In genomic region chr19:38250821-38251563, GRCh38 we compare ENCODE assay signal across 9 cellular contexts. TPM values are rescaled to one million over a fixed set of nuclear protein-coding genes. Genes with fewer than 3 reads are reported as not detected.
DNase-seq lines count a peak whose midpoint lies in the region; TF ChIP-seq lines count a peak whose summit lies in the region.
"Had no signal": no experiment of that assay in that cellular context is flagged by ENCODE, and none has a peak within 500 bp of the region (broad histone marks: within the 10 kb centered on the region; RNA-seq: fewer than 3 reads in every experiment).

No MANE protein-coding gene starts in this region.

- H3K4me1 ChIP-seq in neural progenitor cell = peaks cover 28% of the 10 kb centered on the region

- no peak for DNase-seq in activated CD4-positive, alpha-beta T cell treated with anti-CD3 and anti-CD28 coated beads, Interleukin-2, amount 10 ng/mL, durations not matched to agents 24 days and 14 days
- no peak for DNase-seq in activated CD4-positive, alpha-beta T cell treated with anti-CD3 and anti-CD28 coated beads, Interleukin-2, amount 10 ng/mL, durations not matched to agents 7 days and 5 days
- DNase-seq in glutamatergic neuron (peak; percentile 88), neural progenitor cell (ENCODE audit: low spot score) (no peak), NCI-H526 treated with DMSO at 0.1 percent for 48 hours (lab: John Stamatoyannopoulos, UW) (no peak)
- DNase-seq in effector CD8-positive, alpha-beta T cell (lab: John Stamatoyannopoulos, UW) = no peak
- DNase-seq in stimulated activated naive CD4-positive, alpha-beta T cell (lab: John Stamatoyannopoulos, UW) = no peak
- DNase-seq in stimulated activated CD4-positive, alpha-beta T cell treated with anti-CD3 and anti-CD28 coated beads, Interleukin-12 subunit alpha, Interleukin-12 subunit beta, amount 100 ng/mL, for 4 hours = no peak

- CTCF ChIA-PET in activated CD4-positive, alpha-beta T cell treated with anti-CD3 and anti-CD28 coated beads, Interleukin-2, amount 10 ng/mL, durations not matched to agents 7 days and 5 days (lab: Charles Lee) = interaction anchor here (0.9 to 1.4 kb wide), 3 partner anchors 16 to 136 kb away, joined by 3 to 8 read pairs (median 3); partner anchors contain the start of gene GGN

- H2AFZ ChIP-seq in neural progenitor cell (replicated peaks) = peak overlapping the region; percentile 85

- H3K4me3 Mint-ChIP-seq in activated CD4-positive, alpha-beta T cell treated with anti-CD3 and anti-CD28 coated beads, Interleukin-2, amount 10 ng/mL, durations not matched to agents 24 days and 14 days = peak overlapping the region; percentile 58
- no peak overlapping the region for H3K4me3 Mint-ChIP-seq in activated CD4-positive, alpha-beta T cell treated with anti-CD3 and anti-CD28 coated beads, Interleukin-2, amount 10 ng/mL, durations not matched to agents 7 days and 5 days
- peak overlapping the region; percentile 87 for H3K4me3 Mint-ChIP-seq in glutamatergic neuron (ENCODE audit: unreplicated experiment)
- peak overlapping the region; percentile 57 for H3K4me3 Mint-ChIP-seq in neural progenitor cell

- H3K4me3 ChIP-seq in neural progenitor cell = peak overlapping the region; percentile 13

- no peak overlapping the region for H3K9ac ChIP-seq in neural progenitor cell

- H3K36me3 ChIP-seq in neural progenitor cell = no peaks in the 10 kb centered on the region

- H3K27me3 ChIP-seq in neural progenitor cell = peaks cover 5% of the 10 kb centered on the region

- no peaks in the 10 kb centered on the region for H4K20me1 ChIP-seq in neural progenitor cell (ENCODE audit: low read depth)

- no peak overlapping the region for H3K27ac Mint-ChIP-seq in activated CD4-positive, alpha-beta T cell treated with anti-CD3 and anti-CD28 coated beads, Interleukin-2, amount 10 ng/mL, durations not matched to agents 24 days and 14 days
- no peak overlapping the region for H3K27ac Mint-ChIP-seq in activated CD4-positive, alpha-beta T cell treated with anti-CD3 and anti-CD28 coated beads, Interleukin-2, amount 10 ng/mL, durations not matched to agents 7 days and 5 days
- H3K27ac Mint-ChIP-seq in glutamatergic neuron (ENCODE audit: unreplicated experiment) = peak overlapping the region; percentile 100
- peak overlapping the region; percentile 18 for H3K27ac Mint-ChIP-seq in neural progenitor cell

- TF ChIP-seq CTCF in glutamatergic neuron (IDR thresholded peaks at IDR 0.05; ENCODE audit: partially characterized antibody, unreplicated experiment) = no peak
- no peak for TF ChIP-seq CTCF in neural progenitor cell (IDR thresholded peaks at IDR 0.05)

- H3K27me3 Mint-ChIP-seq in activated CD4-positive, alpha-beta T cell treated with anti-CD3 and anti-CD28 coated beads, Interleukin-2, amount 10 ng/mL, durations not matched to agents 24 days and 14 days = peaks cover 7% of the 10 kb centered on the region
- peaks cover 13% of the 10 kb centered on the region for H3K27me3 Mint-ChIP-seq in activated CD4-positive, alpha-beta T cell treated with anti-CD3 and anti-CD28 coated beads, Interleukin-2, amount 10 ng/mL, durations not matched to agents 7 days and 5 days
- H3K27me3 Mint-ChIP-seq in glutamatergic neuron (ENCODE audit: unreplicated experiment) (peaks cover 43% of the 10 kb centered on the region), neural progenitor cell (ENCODE audit: insufficient read depth, low read depth) (peaks cover 14% of the 10 kb centered on the region)

- POLR2A ChIA-PET in activated CD4-positive, alpha-beta T cell treated with anti-CD3 and anti-CD28 coated beads, Interleukin-2, amount 10 ng/mL, durations not matched to agents 7 days and 5 days (lab: Charles Lee) = no interaction called here

- H3K36me3 Mint-ChIP-seq in activated CD4-positive, alpha-beta T cell treated with anti-CD3 and anti-CD28 coated beads, Interleukin-2, amount 10 ng/mL, durations not matched to agents 24 days and 14 days (ENCODE audit: low read depth) = peaks cover 6% of the 10 kb centered on the region
- no peaks in the 10 kb centered on the region for H3K36me3 Mint-ChIP-seq in activated CD4-positive, alpha-beta T cell treated with anti-CD3 and anti-CD28 coated beads, Interleukin-2, amount 10 ng/mL, durations not matched to agents 7 days and 5 days (ENCODE audit: low read depth)
- H3K36me3 Mint-ChIP-seq in glutamatergic neuron (ENCODE audit: unreplicated experiment) (no peaks in the 10 kb centered on the region), neural progenitor cell (no peaks in the 10 kb centered on the region)

- H3K27ac ChIP-seq in neural progenitor cell = no peak overlapping the region

- intact Hi-C loops in activated CD4-positive, alpha-beta T cell treated with anti-CD3 and anti-CD28 coated beads, Interleukin-2, amount 10 ng/mL, durations not matched to agents 24 days and 14 days (cut with micrococcal nuclease) = no loop called here

- H3K9me3 ChIP-seq in neural progenitor cell (ENCODE audit: low read depth) = no peaks in the 10 kb centered on the region

- peaks cover 39% of the 10 kb centered on the region for H3F3A ChIP-seq in neural progenitor cell (ENCODE audit: low read depth)

- no peaks in the 10 kb centered on the region for H3K79me2 ChIP-seq in neural progenitor cell (ENCODE audit: low read depth)

- no peaks in the 10 kb centered on the region for H3K9me3 Mint-ChIP-seq in activated CD4-positive, alpha-beta T cell treated with anti-CD3 and anti-CD28 coated beads, Interleukin-2, amount 10 ng/mL, durations not matched to agents 24 days and 14 days
- no peaks in the 10 kb centered on the region for H3K9me3 Mint-ChIP-seq in activated CD4-positive, alpha-beta T cell treated with anti-CD3 and anti-CD28 coated beads, Interleukin-2, amount 10 ng/mL, durations not matched to agents 7 days and 5 days
- H3K9me3 Mint-ChIP-seq in glutamatergic neuron (ENCODE audit: unreplicated experiment) (peaks cover 39% of the 10 kb centered on the region), neural progenitor cell (no peaks in the 10 kb centered on the region)

- H3K4me1 Mint-ChIP-seq in activated CD4-positive, alpha-beta T cell treated with anti-CD3 and anti-CD28 coated beads, Interleukin-2, amount 10 ng/mL, durations not matched to agents 24 days and 14 days = peaks cover 24% of the 10 kb centered on the region
- H3K4me1 Mint-ChIP-seq in activated CD4-positive, alpha-beta T cell treated with anti-CD3 and anti-CD28 coated beads, Interleukin-2, amount 10 ng/mL, durations not matched to agents 7 days and 5 days = peaks cover 7% of the 10 kb centered on the region
- peaks cover 31% of the 10 kb centered on the region for H3K4me1 Mint-ChIP-seq in glutamatergic neuron (ENCODE audit: low read depth, unreplicated experiment)
- peaks cover 32% of the 10 kb centered on the region for H3K4me1 Mint-ChIP-seq in neural progenitor cell

- H3K4me2 ChIP-seq in neural progenitor cell = peak overlapping the region; percentile 69

RNA-seq across cellular contexts. Expression of gene PPP1R14A, which starts 5.2 kb away (rescaled TPM):
- 60.3 and 61.1 TPM in 2 replicates for total RNA-seq in activated CD4-positive, alpha-beta T cell treated with anti-CD3 and anti-CD28 coated beads, Interleukin-2, amount 10 ng/mL, durations not matched to agents 24 days and 14 days
- total RNA-seq in activated CD4-positive, alpha-beta T cell treated with anti-CD3 and anti-CD28 coated beads, Interleukin-2, amount 10 ng/mL, durations not matched to agents 7 days and 5 days = not detected
- total RNA-seq in glutamatergic neuron (ENCODE audit: unreplicated experiment) (327 TPM), neural progenitor cell (ENCODE audit: low replicate concordance) (2.0 and 4.2 TPM in 2 replicates)

RNA-seq across cellular contexts. Expression of gene SPINT2, which starts 13.4 kb away (rescaled TPM):
- total RNA-seq in activated CD4-positive, alpha-beta T cell treated with anti-CD3 and anti-CD28 coated beads, Interleukin-2, amount 10 ng/mL, durations not matched to agents 24 days and 14 days = 69.6 and 70.7 TPM in 2 replicates
- total RNA-seq in activated CD4-positive, alpha-beta T cell treated with anti-CD3 and anti-CD28 coated beads, Interleukin-2, amount 10 ng/mL, durations not matched to agents 7 days and 5 days = 1 to 10 TPM; 8.9 to 9.3 TPM
- total RNA-seq in glutamatergic neuron (ENCODE audit: unreplicated experiment) (78.9 TPM), neural progenitor cell (ENCODE audit: low replicate concordance) (71.0 and 177 TPM in 2 replicates)

RNA-seq across cellular contexts. Expression of gene DPF1, which starts 27.0 kb away (rescaled TPM):
- total RNA-seq in activated CD4-positive, alpha-beta T cell treated with anti-CD3 and anti-CD28 coated beads, Interleukin-2, amount 10 ng/mL, durations not matched to agents 24 days and 14 days = 1.8 and 2.0 TPM in 2 replicates
- under 1 TPM; 0.12 to 0.20 TPM for total RNA-seq in activated CD4-positive, alpha-beta T cell treated with anti-CD3 and anti-CD28 coated beads, Interleukin-2, amount 10 ng/mL, durations not matched to agents 7 days and 5 days
- total RNA-seq in glutamatergic neuron (ENCODE audit: unreplicated experiment) = 33.8 TPM
- total RNA-seq in neural progenitor cell (ENCODE audit: low replicate concordance) = 3.4 and 6.5 TPM in 2 replicates
- total RNA-seq: omental fat pad had no signal

RNA-seq across cellular contexts. Expression of gene C19orf33, which starts 53.1 kb away (rescaled TPM):
- total RNA-seq in activated CD4-positive, alpha-beta T cell treated with anti-CD3 and anti-CD28 coated beads, Interleukin-2, amount 10 ng/mL, durations not matched to agents 24 days and 14 days = 0.52 TPM in 1 of 2 replicates, not detected in the other
- not detected for total RNA-seq in activated CD4-positive, alpha-beta T cell treated with anti-CD3 and anti-CD28 coated beads, Interleukin-2, amount 10 ng/mL, durations not matched to agents 7 days and 5 days
- total RNA-seq in glutamatergic neuron (ENCODE audit: unreplicated experiment) = 1.1 TPM
- total RNA-seq in neural progenitor cell (ENCODE audit: low replicate concordance) = not detected in 2 replicates

Comparison
In these comparisons a context has a peak if more than half of its experiments do, and no peak if none do; other contexts are left out.
1. RNA of gene PPP1R14A, which starts 5.2 kb away (total RNA-seq): 327 TPM in glutamatergic neuron (single experiment) and 60.3 to 61.1 TPM in activated CD4-positive, alpha-beta T cell treated with anti-CD3 and anti-CD28 coated beads, Interleukin-2, amount 10 ng/mL, durations not matched to agents 24 days and 14 days; 2.0 to 4.2 TPM in neural progenitor cell and not detected in activated CD4-positive, alpha-beta T cell treated with anti-CD3 and anti-CD28 coated beads, Interleukin-2, amount 10 ng/mL, durations not matched to agents 7 days and 5 days; every median in the first group is over 10 times any median in the second.
2. H3K27ac Mint-ChIP-seq: peak in glutamatergic neuron (single experiment) and neural progenitor cell (single experiment); none in activated CD4-positive, alpha-beta T cell treated with anti-CD3 and anti-CD28 coated beads, Interleukin-2, amount 10 ng/mL, durations not matched to agents 24 days and 14 days (single experiment) and activated CD4-positive, alpha-beta T cell treated with anti-CD3 and anti-CD28 coated beads, Interleukin-2, amount 10 ng/mL, durations not matched to agents 7 days and 5 days (single experiment).